In the genomic region with DNA sequence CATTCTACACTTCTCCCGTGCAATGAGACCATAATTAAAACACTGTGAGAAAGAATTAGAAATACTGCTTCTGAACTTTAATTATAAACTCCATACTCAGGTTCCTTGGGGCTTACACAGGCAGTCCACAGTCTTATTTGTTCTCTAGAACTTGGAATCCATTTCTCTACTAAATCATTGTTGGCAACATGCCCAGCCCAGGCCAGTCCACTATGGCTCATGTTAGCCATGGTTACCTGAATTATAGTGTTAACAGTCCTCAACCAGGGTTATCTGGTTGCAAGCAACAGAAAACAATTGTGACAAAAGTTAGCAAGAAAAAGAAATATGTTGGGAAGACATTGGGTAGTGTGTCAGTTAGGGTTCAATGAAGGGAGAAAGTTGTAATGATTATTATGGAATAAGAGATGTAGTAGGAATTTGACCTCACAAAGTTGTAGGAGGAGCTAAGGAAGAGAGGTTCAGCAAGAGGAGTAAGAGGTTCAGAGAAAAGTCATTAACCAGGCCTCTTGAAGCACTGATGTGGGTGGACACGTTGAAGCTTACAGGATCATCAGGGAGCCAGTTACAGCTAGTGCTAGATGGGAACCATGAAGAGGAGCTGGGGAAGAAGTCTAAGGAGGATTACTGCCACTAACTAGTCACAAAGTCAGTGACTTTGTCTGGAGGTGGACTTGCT, we compare ENCODE assay signal across 1 cellular context.
TF ChIP-seq lines count a peak whose summit lies in the region.

No MANE protein-coding gene starts in this region.

TF ChIP-seq in GM23338, 12 proteins besides CTCF, POLR2A, EP300 and RAD21:
- TF ChIP-seq, protein P1, sequence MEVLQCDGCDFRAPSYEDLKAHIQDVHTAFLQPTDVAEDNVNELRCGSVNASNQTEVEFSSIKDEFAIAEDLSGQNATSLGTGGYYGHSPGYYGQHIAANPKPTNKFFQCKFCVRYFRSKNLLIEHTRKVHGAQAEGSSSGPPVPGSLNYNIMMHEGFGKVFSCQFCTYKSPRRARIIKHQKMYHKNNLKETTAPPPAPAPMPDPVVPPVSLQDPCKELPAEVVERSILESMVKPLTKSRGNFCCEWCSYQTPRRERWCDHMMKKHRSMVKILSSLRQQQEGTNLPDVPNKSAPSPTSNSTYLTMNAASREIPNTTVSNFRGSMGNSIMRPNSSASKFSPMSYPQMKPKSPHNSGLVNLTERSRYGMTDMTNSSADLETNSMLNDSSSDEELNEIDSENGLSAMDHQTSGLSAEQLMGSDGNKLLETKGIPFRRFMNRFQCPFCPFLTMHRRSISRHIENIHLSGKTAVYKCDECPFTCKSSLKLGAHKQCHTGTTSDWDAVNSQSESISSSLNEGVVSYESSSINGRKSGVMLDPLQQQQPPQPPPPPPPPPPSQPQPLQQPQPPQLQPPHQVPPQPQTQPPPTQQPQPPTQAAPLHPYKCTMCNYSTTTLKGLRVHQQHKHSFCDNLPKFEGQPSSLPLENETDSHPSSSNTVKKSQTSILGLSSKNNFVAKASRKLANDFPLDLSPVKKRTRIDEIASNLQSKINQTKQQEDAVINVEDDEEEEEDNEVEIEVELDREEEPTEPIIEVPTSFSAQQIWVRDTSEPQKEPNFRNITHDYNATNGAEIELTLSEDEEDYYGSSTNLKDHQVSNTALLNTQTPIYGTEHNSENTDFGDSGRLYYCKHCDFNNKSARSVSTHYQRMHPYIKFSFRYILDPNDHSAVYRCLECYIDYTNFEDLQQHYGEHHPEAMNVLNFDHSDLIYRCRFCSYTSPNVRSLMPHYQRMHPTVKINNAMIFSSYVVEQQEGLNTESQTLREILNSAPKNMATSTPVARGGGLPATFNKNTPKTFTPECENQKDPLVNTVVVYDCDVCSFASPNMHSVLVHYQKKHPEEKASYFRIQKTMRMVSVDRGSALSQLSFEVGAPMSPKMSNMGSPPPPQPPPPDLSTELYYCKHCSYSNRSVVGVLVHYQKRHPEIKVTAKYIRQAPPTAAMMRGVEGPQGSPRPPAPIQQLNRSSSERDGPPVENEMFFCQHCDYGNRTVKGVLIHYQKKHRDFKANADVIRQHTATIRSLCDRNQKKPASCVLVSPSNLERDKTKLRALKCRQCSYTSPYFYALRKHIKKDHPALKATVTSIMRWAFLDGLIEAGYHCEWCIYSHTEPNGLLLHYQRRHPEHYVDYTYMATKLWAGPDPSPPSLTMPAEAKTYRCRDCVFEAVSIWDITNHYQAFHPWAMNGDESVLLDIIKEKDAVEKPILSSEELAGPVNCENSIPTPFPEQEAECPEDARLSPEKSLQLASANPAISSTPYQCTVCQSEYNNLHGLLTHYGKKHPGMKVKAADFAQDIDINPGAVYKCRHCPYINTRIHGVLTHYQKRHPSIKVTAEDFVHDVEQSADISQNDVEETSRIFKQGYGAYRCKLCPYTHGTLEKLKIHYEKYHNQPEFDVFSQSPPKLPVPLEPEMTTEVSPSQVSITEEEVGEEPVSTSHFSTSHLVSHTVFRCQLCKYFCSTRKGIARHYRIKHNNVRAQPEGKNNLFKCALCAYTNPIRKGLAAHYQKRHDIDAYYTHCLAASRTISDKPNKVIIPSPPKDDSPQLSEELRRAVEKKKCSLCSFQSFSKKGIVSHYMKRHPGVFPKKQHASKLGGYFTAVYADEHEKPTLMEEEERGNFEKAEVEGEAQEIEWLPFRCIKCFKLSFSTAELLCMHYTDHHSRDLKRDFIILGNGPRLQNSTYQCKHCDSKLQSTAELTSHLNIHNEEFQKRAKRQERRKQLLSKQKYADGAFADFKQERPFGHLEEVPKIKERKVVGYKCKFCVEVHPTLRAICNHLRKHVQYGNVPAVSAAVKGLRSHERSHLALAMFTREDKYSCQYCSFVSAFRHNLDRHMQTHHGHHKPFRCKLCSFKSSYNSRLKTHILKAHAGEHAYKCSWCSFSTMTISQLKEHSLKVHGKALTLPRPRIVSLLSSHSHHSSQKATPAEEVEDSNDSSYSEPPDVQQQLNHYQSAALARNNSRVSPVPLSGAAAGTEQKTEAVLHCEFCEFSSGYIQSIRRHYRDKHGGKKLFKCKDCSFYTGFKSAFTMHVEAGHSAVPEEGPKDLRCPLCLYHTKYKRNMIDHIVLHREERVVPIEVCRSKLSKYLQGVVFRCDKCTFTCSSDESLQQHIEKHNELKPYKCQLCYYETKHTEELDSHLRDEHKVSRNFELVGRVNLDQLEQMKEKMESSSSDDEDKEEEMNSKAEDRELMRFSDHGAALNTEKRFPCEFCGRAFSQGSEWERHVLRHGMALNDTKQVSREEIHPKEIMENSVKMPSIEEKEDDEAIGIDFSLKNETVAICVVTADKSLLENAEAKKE (CRISPR knock-in tag; IDR thresholded peaks at IDR 0.05): no peak
- TF ChIP-seq ZNF114 (CRISPR knock-in tag; IDR thresholded peaks at IDR 0.05): no peak
- no peak for TF ChIP-seq STAT1 (IDR thresholded peaks at IDR 0.05; ENCODE audit: unreplicated experiment)
- no peak for TF ChIP-seq POLR2AphosphoS5 (IDR thresholded peaks at IDR 0.05; ENCODE audit: low read depth)
- no peak for TF ChIP-seq JUNB (IDR thresholded peaks at IDR 0.05; ENCODE audit: unreplicated experiment)
- TF ChIP-seq EZH2 (IDR thresholded peaks at IDR 0.05; ENCODE audit: low read depth, unreplicated experiment): no peak
- TF ChIP-seq, protein P2, sequence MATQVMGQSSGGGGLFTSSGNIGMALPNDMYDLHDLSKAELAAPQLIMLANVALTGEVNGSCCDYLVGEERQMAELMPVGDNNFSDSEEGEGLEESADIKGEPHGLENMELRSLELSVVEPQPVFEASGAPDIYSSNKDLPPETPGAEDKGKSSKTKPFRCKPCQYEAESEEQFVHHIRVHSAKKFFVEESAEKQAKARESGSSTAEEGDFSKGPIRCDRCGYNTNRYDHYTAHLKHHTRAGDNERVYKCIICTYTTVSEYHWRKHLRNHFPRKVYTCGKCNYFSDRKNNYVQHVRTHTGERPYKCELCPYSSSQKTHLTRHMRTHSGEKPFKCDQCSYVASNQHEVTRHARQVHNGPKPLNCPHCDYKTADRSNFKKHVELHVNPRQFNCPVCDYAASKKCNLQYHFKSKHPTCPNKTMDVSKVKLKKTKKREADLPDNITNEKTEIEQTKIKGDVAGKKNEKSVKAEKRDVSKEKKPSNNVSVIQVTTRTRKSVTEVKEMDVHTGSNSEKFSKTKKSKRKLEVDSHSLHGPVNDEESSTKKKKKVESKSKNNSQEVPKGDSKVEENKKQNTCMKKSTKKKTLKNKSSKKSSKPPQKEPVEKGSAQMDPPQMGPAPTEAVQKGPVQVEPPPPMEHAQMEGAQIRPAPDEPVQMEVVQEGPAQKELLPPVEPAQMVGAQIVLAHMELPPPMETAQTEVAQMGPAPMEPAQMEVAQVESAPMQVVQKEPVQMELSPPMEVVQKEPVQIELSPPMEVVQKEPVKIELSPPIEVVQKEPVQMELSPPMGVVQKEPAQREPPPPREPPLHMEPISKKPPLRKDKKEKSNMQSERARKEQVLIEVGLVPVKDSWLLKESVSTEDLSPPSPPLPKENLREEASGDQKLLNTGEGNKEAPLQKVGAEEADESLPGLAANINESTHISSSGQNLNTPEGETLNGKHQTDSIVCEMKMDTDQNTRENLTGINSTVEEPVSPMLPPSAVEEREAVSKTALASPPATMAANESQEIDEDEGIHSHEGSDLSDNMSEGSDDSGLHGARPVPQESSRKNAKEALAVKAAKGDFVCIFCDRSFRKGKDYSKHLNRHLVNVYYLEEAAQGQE (IDR thresholded peaks at IDR 0.05; ENCODE audit: unreplicated experiment): no peak
- TF ChIP-seq CREB1 (CRISPR knock-in tag; IDR thresholded peaks at IDR 0.05; ENCODE audit: low read depth): no peak
- no peak for TF ChIP-seq NANOG (IDR thresholded peaks at IDR 0.05; ENCODE audit: borderline replicate concordance)
- no peak for TF ChIP-seq ZNF331 (CRISPR knock-in tag; IDR thresholded peaks at IDR 0.05; ENCODE audit: low read depth)
- TF ChIP-seq, protein P3, sequence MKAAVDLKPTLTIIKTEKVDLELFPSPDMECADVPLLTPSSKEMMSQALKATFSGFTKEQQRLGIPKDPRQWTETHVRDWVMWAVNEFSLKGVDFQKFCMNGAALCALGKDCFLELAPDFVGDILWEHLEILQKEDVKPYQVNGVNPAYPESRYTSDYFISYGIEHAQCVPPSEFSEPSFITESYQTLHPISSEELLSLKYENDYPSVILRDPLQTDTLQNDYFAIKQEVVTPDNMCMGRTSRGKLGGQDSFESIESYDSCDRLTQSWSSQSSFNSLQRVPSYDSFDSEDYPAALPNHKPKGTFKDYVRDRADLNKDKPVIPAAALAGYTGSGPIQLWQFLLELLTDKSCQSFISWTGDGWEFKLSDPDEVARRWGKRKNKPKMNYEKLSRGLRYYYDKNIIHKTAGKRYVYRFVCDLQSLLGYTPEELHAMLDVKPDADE (IDR thresholded peaks at IDR 0.05): no peak
- TF ChIP-seq EZH2phosphoT487 (IDR thresholded peaks at IDR 0.05; ENCODE audit: unreplicated experiment): no peak
